8 cellular contexts compared by ENCODE assay signal in the genomic region with DNA sequence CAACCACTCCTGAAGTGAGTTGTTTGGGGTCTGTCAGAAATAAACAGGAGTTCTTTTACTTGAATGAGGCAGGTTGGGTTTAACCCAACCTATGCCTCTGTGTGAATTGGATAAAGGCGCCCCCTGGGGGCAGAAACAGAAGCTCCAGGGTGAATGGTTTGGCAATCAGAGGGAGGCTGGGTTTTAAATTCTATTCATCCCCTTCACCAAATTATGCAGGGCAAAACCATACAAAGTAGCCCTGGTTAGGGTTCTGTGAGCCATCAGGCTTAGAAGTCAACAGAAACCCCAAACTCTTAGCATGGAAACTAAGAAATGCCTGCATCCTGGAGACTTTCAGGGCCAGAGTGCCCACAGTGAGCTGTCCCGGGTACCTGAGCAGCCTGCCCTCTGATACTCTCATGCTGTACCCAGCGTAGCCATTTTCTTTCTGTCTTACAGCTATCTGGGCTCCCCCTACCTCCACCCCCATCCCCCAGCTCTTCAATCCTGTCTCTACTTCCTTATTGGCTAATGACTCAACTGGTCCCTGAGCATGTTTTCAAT.
DNase-seq lines count a peak whose midpoint lies in the region; ATAC-seq and TF ChIP-seq lines count a peak whose summit lies in the region.

No MANE protein-coding gene starts in this region.

- DNase-seq in Caco-2, result peak; percentile 44 to 60
- peak; percentile 26 for DNase-seq in LoVo (ENCODE audit: low spot score)
- peak; percentile 85 for DNase-seq in activated CD8-positive, alpha-beta T cell treated with anti-CD3 and anti-CD28 coated beads for 36 hours
- DNase-seq in epithelial cell of proximal tubule (ENCODE audit: low read depth), result no peak
- no peak for DNase-seq in osteocyte (ENCODE audit: extremely low spot score, unreplicated experiment)
- DNase-seq in uterus, result peak; percentile 32 to 53

- H3K27me3 Mint-ChIP-seq in Caco-2 (ENCODE audit: insufficient read depth, unreplicated experiment), result peaks cover 3% of the 10 kb centered on the region
- peaks cover 8% of the 10 kb centered on the region for H3K27me3 Mint-ChIP-seq in activated CD8-positive, alpha-beta T cell treated with anti-CD3 and anti-CD28 coated beads for 36 hours
- H3K27me3 Mint-ChIP-seq in osteocyte (ENCODE audit: unreplicated experiment), result peaks cover 37% of the 10 kb centered on the region

- ATAC-seq in GM21381 (IDR thresholded peaks at IDR 0.05; ENCODE audit: unreplicated experiment) (peak; percentile 65), HG03460 (IDR thresholded peaks at IDR 0.05; ENCODE audit: unreplicated experiment) (no peak)
- peak; percentile 89 for ATAC-seq in activated CD8-positive, alpha-beta T cell treated with anti-CD3 and anti-CD28 coated beads for 36 hours

- no peaks in the 10 kb centered on the region for H3K4me1 Mint-ChIP-seq in Caco-2 (ENCODE audit: low read depth, unreplicated experiment)
- H3K4me1 Mint-ChIP-seq in activated CD8-positive, alpha-beta T cell treated with anti-CD3 and anti-CD28 coated beads for 36 hours (ENCODE audit: low read depth), result no peaks in the 10 kb centered on the region
- no peaks in the 10 kb centered on the region for H3K4me1 Mint-ChIP-seq in osteocyte (ENCODE audit: unreplicated experiment)

- H3K4me3 Mint-ChIP-seq in Caco-2 (ENCODE audit: unreplicated experiment), result no peak overlapping the region
- H3K4me3 Mint-ChIP-seq in activated CD8-positive, alpha-beta T cell treated with anti-CD3 and anti-CD28 coated beads for 36 hours, result no peak overlapping the region
- H3K4me3 Mint-ChIP-seq in osteocyte (ENCODE audit: unreplicated experiment), result no peak overlapping the region

- H3K27me3 ChIP-seq in Caco-2 (replicated peaks; ENCODE audit: control insufficient read depth, insufficient read depth, low read length) (peaks cover 2% of the 10 kb centered on the region), uterus (no peaks in the 10 kb centered on the region)

- H3K4me3 ChIP-seq in Caco-2 (ENCODE audit: low read depth, low read length) (no peak overlapping the region), epithelial cell of proximal tubule (ENCODE audit: low read depth, low read length) (no peak overlapping the region), uterus (no peak overlapping the region)

- H3K9me3 ChIP-seq in Caco-2 (no peaks in the 10 kb centered on the region), uterus (no peaks in the 10 kb centered on the region)

- peak; percentile 56 to 65 for TF ChIP-seq CTCF in Caco-2 (IDR thresholded peaks at IDR 0.05; ENCODE audit: insufficient read depth in 1 of 2, low read depth in 1 of 2, low read length in 1 of 2, severe bottlenecking in 1 of 2, unreplicated experiment in 1 of 2)
- peak; percentile 75 for TF ChIP-seq CTCF in activated CD8-positive, alpha-beta T cell treated with anti-CD3 and anti-CD28 coated beads for 36 hours (IDR thresholded peaks at IDR 0.05)
- peak; percentile 71 for TF ChIP-seq CTCF in epithelial cell of proximal tubule (conservative IDR thresholded peaks at IDR 0.05; ENCODE audit: low read depth, low read length)
- TF ChIP-seq CTCF in osteocyte (IDR thresholded peaks at IDR 0.05), result peak; percentile 60
- peak; percentile 28 to 57 (median 48) for TF ChIP-seq CTCF in uterus (IDR thresholded peaks at IDR 0.05)

- H3K36me3 Mint-ChIP-seq in Caco-2 (ENCODE audit: insufficient read depth, unreplicated experiment) (no peaks in the 10 kb centered on the region), osteocyte (ENCODE audit: unreplicated experiment) (no peaks in the 10 kb centered on the region)
- H3K36me3 Mint-ChIP-seq in activated CD8-positive, alpha-beta T cell treated with anti-CD3 and anti-CD28 coated beads for 36 hours (ENCODE audit: low read depth), result no peaks in the 10 kb centered on the region

- BruUV-seq in Caco-2 (replicated peaks; lab: Mats Ljungman, UMichigan), result no TSS peak

- H3K36me3 ChIP-seq in Caco-2 (ENCODE audit: control insufficient read depth, insufficient read depth, low read length) (no peaks in the 10 kb centered on the region), uterus (no peaks in the 10 kb centered on the region)

- POLR2A ChIA-PET in Caco-2 (lab: Charles Lee), result no interaction called here
- POLR2A ChIA-PET in activated CD8-positive, alpha-beta T cell treated with anti-CD3 and anti-CD28 coated beads for 36 hours (lab: Charles Lee), result interaction anchor here (1.0 to 1.1 kb wide), 2 partner anchors 105 to 159 kb away, joined by 3 read pairs; no protein-coding TSS in a partner anchor

- H3K4me1 ChIP-seq in Caco-2 (no peaks in the 10 kb centered on the region), uterus (no peaks in the 10 kb centered on the region)

- H3K27ac Mint-ChIP-seq in Caco-2 (ENCODE audit: unreplicated experiment) (no peak overlapping the region), osteocyte (ENCODE audit: unreplicated experiment) (no peak overlapping the region)
- no peak overlapping the region for H3K27ac Mint-ChIP-seq in activated CD8-positive, alpha-beta T cell treated with anti-CD3 and anti-CD28 coated beads for 36 hours

- H3K9me3 Mint-ChIP-seq in Caco-2 (ENCODE audit: unreplicated experiment), result no peaks in the 10 kb centered on the region
- no peaks in the 10 kb centered on the region for H3K9me3 Mint-ChIP-seq in activated CD8-positive, alpha-beta T cell treated with anti-CD3 and anti-CD28 coated beads for 36 hours
- no peaks in the 10 kb centered on the region for H3K9me3 Mint-ChIP-seq in osteocyte (ENCODE audit: unreplicated experiment)

- TF ChIP-seq POLR2A in uterus (IDR thresholded peaks at IDR 0.05), result no peak

- H3K27ac ChIP-seq in uterus, result no peak overlapping the region

- intact Hi-C loops in Caco-2 (cut with micrococcal nuclease; ENCODE audit: unreplicated experiment) (loop anchor here (1.0 kb wide), 3 partner anchors 33 to 154 kb away; no protein-coding TSS in a partner anchor), uterus (cut with DNase I; ENCODE audit: low total_unique reads) (no loop called here)
- intact Hi-C loops in activated CD8-positive, alpha-beta T cell treated with anti-CD3 and anti-CD28 coated beads for 36 hours (cut with micrococcal nuclease), result loop anchor here (1.0 to 5.0 kb wide), 3 partner anchors 36 to 105 kb away; no protein-coding TSS in a partner anchor

- CTCF ChIA-PET in Caco-2 (lab: Charles Lee), result interaction anchor here (0.6 to 3.1 kb wide), 7 partner anchors 10 to 1939 kb away, joined by 3 to 21 read pairs (median 4); no protein-coding TSS in a partner anchor
- CTCF ChIA-PET in activated CD8-positive, alpha-beta T cell treated with anti-CD3 and anti-CD28 coated beads for 36 hours (lab: Charles Lee), result interaction anchor here (0.7 to 5.4 kb wide), 51 partner anchors 10 to 620 kb away, joined by 3 to 83 read pairs (median 4); no protein-coding TSS in a partner anchor

Comparison
In these comparisons a context has a peak if more than half of its experiments do, and no peak if none do; other contexts are left out.
1. DNase-seq: peak in Caco-2 (2 of 2), LoVo (single experiment), activated CD8-positive, alpha-beta T cell treated with anti-CD3 and anti-CD28 coated beads for 36 hours (single experiment) and uterus (2 of 2); none in epithelial cell of proximal tubule (single experiment) and osteocyte (single experiment).
2. Peak in every context shown above with its lines, with median percentiles within 50 percentile points of each other: CTCF ChIP-seq.